15 cellular contexts compared by ENCODE assay signal in the genomic region with DNA sequence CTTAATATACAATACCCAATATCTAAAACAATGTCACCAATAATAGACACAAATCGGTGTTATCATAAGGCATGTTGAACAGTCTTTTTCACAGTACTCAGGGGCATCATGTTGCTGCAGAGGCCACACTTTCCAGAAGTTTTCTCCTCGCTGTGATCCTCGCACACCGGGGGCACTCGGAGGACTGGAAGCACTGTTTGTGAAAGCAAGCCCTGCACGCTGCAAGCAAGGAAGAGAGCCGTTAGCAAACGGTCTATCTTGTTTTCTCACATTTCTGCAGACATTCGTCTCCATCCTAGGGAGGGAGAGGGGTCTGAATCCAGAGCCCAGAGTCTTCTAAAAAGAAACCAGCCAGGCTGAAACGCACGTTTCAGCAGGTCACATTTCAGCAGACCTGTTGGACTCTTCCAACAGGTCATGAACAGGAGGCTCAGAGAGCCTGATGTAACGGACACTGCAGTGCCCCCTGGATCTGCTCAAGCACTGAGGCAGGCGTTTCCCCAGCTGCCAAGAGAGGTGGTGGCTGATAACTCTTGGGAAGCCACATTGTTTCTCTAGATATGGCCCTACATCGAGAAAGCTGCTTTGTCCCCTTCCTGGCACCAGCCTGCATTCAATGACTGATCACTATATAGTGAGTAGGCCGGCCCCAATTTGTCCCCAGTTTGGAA.
"Had no signal": no experiment of that assay in that cellular context is flagged by ENCODE, and none has a peak within 500 bp of the region (broad histone marks: within the 10 kb centered on the region; RNA-seq: fewer than 3 reads in every experiment).

No MANE protein-coding gene starts in this region.

- H3K36me3 ChIP-seq: esophagus muscularis mucosa, WERI-Rb-1 had no signal

- H3K4me3 ChIP-seq: esophagus muscularis mucosa, psoas muscle had no signal

- H3K36me3 Mint-ChIP-seq: type B pancreatic cell had no signal

- DNase-seq: activated CD4-positive, alpha-beta T cell treated with anti-CD3 and anti-CD28 coated beads for 48 hours; activated CD8-positive, alpha-beta memory T cell treated with anti-CD3 and anti-CD28 coated beads, Interleukin-2, amount 50 U/mL, for 4 hours; activated CD8-positive, alpha-beta T cell treated with anti-CD3 and anti-CD28 coated beads, Interleukin-2, amount 10 ng/mL, durations not matched to agents 7 days and 5 days; activated gamma-delta T cell; activated T-cell treated with anti-CD3 and anti-CD28 coated beads, Interleukin-2, amount 50 U/mL, for 48 hours; islet precursor cell; psoas muscle; stimulated activated naive CD8-positive, alpha-beta T cell treated with anti-CD3 and anti-CD28 coated beads, Interleukin-15, amount 100 ng/mL, for 72 hours; WERI-Rb-1 had no signal

- H3K27ac ChIP-seq: esophagus muscularis mucosa, psoas muscle, WERI-Rb-1 had no signal

- ATAC-seq: activated CD8-positive, alpha-beta T cell treated with anti-CD3 and anti-CD28 coated beads, Interleukin-2, amount 10 ng/mL, durations not matched to agents 7 days and 5 days; activated naive CD4-positive, alpha-beta T cell treated with anti-CD3 and anti-CD28 coated beads, Interleukin-2, amount 50 U/mL, for 72 hours; psoas muscle; sciatic nerve; stimulated activated naive CD8-positive, alpha-beta T cell treated with anti-CD3 and anti-CD28 coated beads, Interleukin-15, amount 100 ng/mL, for 72 hours had no signal

- H3K4me1 ChIP-seq: esophagus muscularis mucosa, psoas muscle had no signal

- H3K9me3 ChIP-seq: esophagus muscularis mucosa, psoas muscle had no signal

- H3K27me3 ChIP-seq: esophagus muscularis mucosa had no signal

- FAIRE-seq: endometrium had no signal

- H3K27me3 Mint-ChIP-seq: stimulated activated naive CD8-positive, alpha-beta T cell treated with anti-CD3 and anti-CD28 coated beads, Interleukin-15, amount 100 ng/mL, for 72 hours; type B pancreatic cell had no signal

- H3K9me3 Mint-ChIP-seq: nephron, type B pancreatic cell had no signal

- H3K4me3 Mint-ChIP-seq: activated CD8-positive, alpha-beta T cell treated with anti-CD3 and anti-CD28 coated beads, Interleukin-2, amount 10 ng/mL, durations not matched to agents 7 days and 5 days; nephron; stimulated activated naive CD8-positive, alpha-beta T cell treated with anti-CD3 and anti-CD28 coated beads, Interleukin-15, amount 100 ng/mL, for 72 hours; type B pancreatic cell had no signal

- H3K27ac Mint-ChIP-seq: activated CD8-positive, alpha-beta T cell treated with anti-CD3 and anti-CD28 coated beads, Interleukin-2, amount 10 ng/mL, durations not matched to agents 7 days and 5 days; nephron; stimulated activated naive CD8-positive, alpha-beta T cell treated with anti-CD3 and anti-CD28 coated beads, Interleukin-15, amount 100 ng/mL, for 72 hours; type B pancreatic cell had no signal
